8 cellular contexts compared by ENCODE assay signal in the genomic region with DNA sequence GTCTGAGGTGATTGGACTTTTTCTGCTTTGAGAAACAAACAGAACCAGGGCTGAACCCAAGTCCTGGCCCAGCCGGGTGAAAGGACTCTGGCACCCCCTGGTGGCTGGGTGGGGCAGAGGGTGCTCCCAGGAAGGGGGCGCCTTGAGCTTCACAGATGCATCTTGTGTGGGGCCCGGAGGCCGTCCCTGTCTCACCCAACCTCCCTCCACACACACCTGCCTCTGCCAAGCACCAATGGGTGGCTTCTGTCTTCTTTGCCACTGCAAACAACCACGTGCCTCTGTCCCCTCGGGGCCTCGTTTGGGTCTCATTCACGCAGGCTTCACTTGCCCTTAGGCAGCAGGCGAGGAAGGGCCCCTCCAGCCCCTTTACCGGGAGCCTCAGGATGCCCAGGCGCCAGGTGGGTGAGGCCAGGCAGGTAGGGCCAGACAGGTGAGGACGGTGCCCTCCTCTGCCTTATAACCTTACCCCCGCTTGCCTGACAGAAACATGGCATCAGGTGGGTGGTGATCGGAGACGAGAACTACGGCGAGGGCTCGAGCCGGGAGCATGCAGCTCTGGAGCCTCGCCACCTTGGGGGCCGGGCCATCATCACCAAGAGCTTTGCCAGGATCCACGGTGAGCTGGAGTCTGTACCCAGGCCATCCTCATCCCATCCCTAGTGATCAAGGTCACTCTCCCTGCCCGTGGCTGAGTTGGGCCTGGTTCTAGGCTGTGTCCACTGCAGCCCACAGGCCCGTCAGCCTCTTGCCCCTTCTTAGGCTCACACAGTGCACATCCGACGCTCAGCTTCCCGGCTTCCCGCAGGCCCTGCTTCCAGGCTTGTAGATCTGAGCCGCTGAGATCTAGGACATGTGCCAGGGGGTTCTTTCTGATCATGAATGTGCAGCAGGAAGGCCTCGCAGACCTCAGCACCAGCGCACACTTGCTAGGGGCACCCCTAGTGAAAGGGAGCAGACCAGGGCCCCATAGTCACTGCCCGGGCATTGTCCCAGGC. TPM values are rescaled to one million over a fixed set of nuclear protein-coding genes. Genes with fewer than 3 reads are reported as not detected.
DNase-seq lines count a peak whose midpoint lies in the region; ATAC-seq and TF ChIP-seq lines count a peak whose summit lies in the region.

No MANE protein-coding gene starts in this region.

- ATAC-seq in HG02678 (IDR thresholded peaks at IDR 0.05; ENCODE audit: unreplicated experiment): no peak
- ATAC-seq in GM18519 (IDR thresholded peaks at IDR 0.05; ENCODE audit: low FRiP score, unreplicated experiment): no peak

- H3K4me3 ChIP-seq in epithelial cell of proximal tubule (ENCODE audit: low read depth, low read length) (no peak overlapping the region), neutrophil (ENCODE audit: low read depth in 1 of 2, low read length in 1 of 2) (no peak overlapping the region)

- peaks cover 0 to 3% of the 10 kb centered on the region in 2 experiments for H3K4me1 ChIP-seq in neutrophil (ENCODE audit: control insufficient read depth in 1 of 2, insufficient read depth in 1 of 2, low read depth in 1 of 2, low read length in 1 of 2)

- TF ChIP-seq CTCF in epithelial cell of proximal tubule (conservative IDR thresholded peaks at IDR 0.05; ENCODE audit: low read depth, low read length) (peak; percentile 85), neutrophil (IDR thresholded peaks at IDR 0.05) (peak; percentile 79)

- DNase-seq in EH (ENCODE audit: low read depth): peak; percentile 42
- DNase-seq in NCI-H2171 (lab: John Stamatoyannopoulos, UW): peak; percentile 14
- DNase-seq in activated CD8-positive, alpha-beta memory T cell treated with anti-CD3 and anti-CD28 coated beads, Interleukin-2, amount 50 U/mL, for 4 hours: peak; percentile 70
- no peak for DNase-seq in epithelial cell of proximal tubule (ENCODE audit: low read depth)

- H3K27ac ChIP-seq in neutrophil (no peak overlapping the region), temporal lobe (ENCODE audit: low read depth, low read length) (peak overlapping the region; percentile 95)

- H3K9me3 ChIP-seq in neutrophil: no peaks in the 10 kb centered on the region

- H3K27me3 ChIP-seq in neutrophil: no peaks in the 10 kb centered on the region

- H3K36me3 ChIP-seq in neutrophil: peaks cover 97% of the 10 kb centered on the region

RNA-seq across cellular contexts. Expression of a gene that starts 17.2 kb away (rescaled TPM):
- 9.5 and 17.0 TPM in 2 replicates for total RNA-seq in epithelial cell of proximal tubule
- total RNA-seq in temporal lobe: 20.4 TPM

RNA-seq across cellular contexts. Expression of a gene that starts 33.7 kb away (rescaled TPM):
- total RNA-seq in epithelial cell of proximal tubule (3.6 and 4.3 TPM in 2 replicates), temporal lobe (11.8 TPM)

RNA-seq across cellular contexts. Expression of a gene that starts 58.2 kb away (rescaled TPM):
- total RNA-seq in epithelial cell of proximal tubule (58.8 and 81.8 TPM in 2 replicates), temporal lobe (72.5 TPM)

RNA-seq across cellular contexts. Expression of a gene that starts 58.6 kb away (rescaled TPM):
- 61.1 and 82.3 TPM in 2 replicates for total RNA-seq in epithelial cell of proximal tubule
- 25.6 TPM for total RNA-seq in temporal lobe
